Comparison of ENCODE assay signal across 1 cellular context in the genomic region with DNA sequence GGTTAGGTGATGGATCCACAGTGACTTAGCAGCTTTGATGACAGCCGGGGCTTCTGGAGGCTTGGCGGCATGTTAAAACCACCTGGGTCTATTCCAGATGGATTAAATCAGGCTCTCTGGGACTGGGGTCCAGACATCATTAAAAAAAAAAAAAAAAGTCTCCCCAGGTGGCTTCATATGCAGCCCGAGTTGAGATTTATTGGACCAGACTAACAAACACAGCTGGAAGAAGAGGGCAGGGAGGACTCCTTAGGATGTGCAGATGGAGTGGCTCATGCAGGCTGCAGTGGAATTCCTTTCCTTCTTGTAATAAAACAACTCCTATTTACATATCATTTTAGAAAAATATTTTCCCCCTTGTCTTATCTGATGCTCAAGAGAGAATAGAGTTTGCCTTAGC.
TF ChIP-seq lines count a peak whose summit lies in the region.

No MANE protein-coding gene starts in this region.

TF ChIP-seq in IMR-90, 13 proteins besides CTCF, POLR2A, EP300 and RAD21:
- TF ChIP-seq FOS (IDR thresholded peaks at IDR 0.05; ENCODE audit: low read depth, low read length) (no peak), RCOR1 (IDR thresholded peaks at IDR 0.05; ENCODE audit: insufficient replicate concordance, low read length) (no peak), CEBPB (IDR thresholded peaks at IDR 0.05; ENCODE audit: low read depth, low read length) (no peak), RFX5 (IDR thresholded peaks at IDR 0.05; ENCODE audit: low read depth, low read length) (no peak), SMC3 (IDR thresholded peaks at IDR 0.05; ENCODE audit: low read depth, low read length) (no peak), MXI1 (IDR thresholded peaks at IDR 0.05; ENCODE audit: borderline replicate concordance, low read depth, low read length) (no peak), NFE2L2 (IDR thresholded peaks at IDR 0.05; ENCODE audit: low read depth, low read length) (no peak), BHLHE40 (IDR thresholded peaks at IDR 0.05; ENCODE audit: low read depth, low read length) (no peak)
- TF ChIP-seq, protein P1, sequence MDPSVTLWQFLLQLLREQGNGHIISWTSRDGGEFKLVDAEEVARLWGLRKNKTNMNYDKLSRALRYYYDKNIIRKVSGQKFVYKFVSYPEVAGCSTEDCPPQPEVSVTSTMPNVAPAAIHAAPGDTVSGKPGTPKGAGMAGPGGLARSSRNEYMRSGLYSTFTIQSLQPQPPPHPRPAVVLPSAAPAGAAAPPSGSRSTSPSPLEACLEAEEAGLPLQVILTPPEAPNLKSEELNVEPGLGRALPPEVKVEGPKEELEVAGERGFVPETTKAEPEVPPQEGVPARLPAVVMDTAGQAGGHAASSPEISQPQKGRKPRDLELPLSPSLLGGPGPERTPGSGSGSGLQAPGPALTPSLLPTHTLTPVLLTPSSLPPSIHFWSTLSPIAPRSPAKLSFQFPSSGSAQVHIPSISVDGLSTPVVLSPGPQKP (IDR thresholded peaks at IDR 0.05; ENCODE audit: borderline replicate concordance, low read depth, low read length), result no peak
